13 cellular contexts compared by ENCODE assay signal in the genomic region with DNA sequence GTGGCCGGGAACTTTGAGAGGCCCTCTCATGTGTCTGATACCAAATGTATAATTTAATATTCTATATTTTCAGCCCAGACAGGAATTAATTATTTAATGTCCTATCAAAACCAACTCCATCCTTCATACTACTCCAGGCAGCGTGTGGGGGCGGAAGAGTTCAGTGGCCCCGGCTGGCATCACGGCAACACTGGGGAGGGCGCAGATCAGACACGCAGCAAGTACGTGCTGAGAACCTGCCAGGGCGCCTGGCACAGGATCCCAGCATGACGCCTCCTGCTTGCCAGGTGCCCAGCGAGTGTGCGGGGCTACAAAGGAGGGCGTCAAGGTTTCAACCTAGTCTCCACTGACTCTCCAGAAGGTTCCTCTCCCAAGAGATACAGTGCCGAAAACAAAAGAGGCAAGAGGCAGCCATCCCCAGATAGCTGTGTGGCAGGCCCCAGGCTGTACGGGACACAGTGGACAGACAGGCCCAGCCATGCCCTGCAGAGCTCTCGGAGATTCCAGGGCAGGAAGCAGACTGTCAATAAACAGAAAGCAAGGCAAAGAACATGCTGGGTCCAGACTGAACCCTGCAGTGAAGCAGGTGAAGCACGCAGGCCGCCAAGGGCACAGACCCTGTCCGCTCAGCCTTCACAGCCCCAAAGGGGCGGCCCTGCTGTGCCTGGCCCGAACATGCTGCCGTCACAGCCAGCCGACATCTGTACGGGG.
DNase-seq lines count a peak whose midpoint lies in the region; ATAC-seq and TF ChIP-seq lines count a peak whose summit lies in the region.
"Had no signal": no experiment of that assay in that cellular context is flagged by ENCODE, and none has a peak within 500 bp of the region (broad histone marks: within the 10 kb centered on the region; RNA-seq: fewer than 3 reads in every experiment).

No MANE protein-coding gene starts in this region.

- no peak overlapping the region for H3K27ac Mint-ChIP-seq in T-helper 17 cell
- no peak overlapping the region for H3K27ac Mint-ChIP-seq in effector memory CD8-positive, alpha-beta T cell
- H3K27ac Mint-ChIP-seq: activated naive CD8-positive, alpha-beta T cell treated with anti-CD3 and anti-CD28 coated beads, Interleukin-2, amount 50 U/mL, for 24 hours had no signal

- H3K79me1 ChIP-seq in trophoblast cell (ENCODE audit: low read length) = peaks cover 80% of the 10 kb centered on the region

- H2BK5ac ChIP-seq in trophoblast cell (ENCODE audit: low read depth, low read length, poor library complexity) = peak overlapping the region; percentile 99

- peaks cover 74% of the 10 kb centered on the region for H3K79me2 ChIP-seq in trophoblast cell (ENCODE audit: control insufficient read depth, insufficient read depth, low read length, poor library complexity)

- peak overlapping the region; percentile 98 for H2BK12ac ChIP-seq in trophoblast cell (ENCODE audit: low read length)

- peak overlapping the region; percentile 100 for H4K91ac ChIP-seq in trophoblast cell (ENCODE audit: low read depth, low read length)

- no peaks in the 10 kb centered on the region for H3K4me1 ChIP-seq in HEK293 (ENCODE audit: control insufficient read depth, insufficient read depth, low read length)
- H3K4me1 ChIP-seq in trophoblast cell (ENCODE audit: control insufficient read depth in 1 of 2, insufficient read depth in 2 of 2, low read length in 2 of 2) = peaks cover 78 to 82% of the 10 kb centered on the region in 2 experiments

- no peaks in the 10 kb centered on the region for H3K27me3 ChIP-seq in trophoblast cell (ENCODE audit: insufficient read depth, low read length)

- no peak overlapping the region for H3K4me3 ChIP-seq in HEK293 (ENCODE audit: low read depth, low read length)
- H3K4me3 ChIP-seq in epithelial cell of esophagus (ENCODE audit: low read length) = no peak overlapping the region
- no peak overlapping the region for H3K4me3 ChIP-seq in trophoblast cell (ENCODE audit: low read depth, low read length)
- H3K4me3 ChIP-seq: GM12878 had no signal

- no peak for ATAC-seq in T-helper 17 cell
- ATAC-seq in effector memory CD8-positive, alpha-beta T cell (replicated peaks) = no peak
- ATAC-seq: activated naive CD8-positive, alpha-beta T cell treated with anti-CD3 and anti-CD28 coated beads, Interleukin-2, amount 50 U/mL, for 24 hours; GM12878 had no signal

- peak overlapping the region; percentile 97 for H4K8ac ChIP-seq in trophoblast cell (ENCODE audit: low read depth, low read length)

- peak overlapping the region; percentile 97 for H3K4ac ChIP-seq in trophoblast cell (ENCODE audit: low read depth, low read length)

- H3K4me1 Mint-ChIP-seq in T-helper 17 cell = peaks cover 3% of the 10 kb centered on the region
- peaks cover 0 to 5% of the 10 kb centered on the region in 2 donors for H3K4me1 Mint-ChIP-seq in effector memory CD8-positive, alpha-beta T cell (ENCODE audit: low read depth in 2 of 2)
- H3K4me1 Mint-ChIP-seq: activated naive CD8-positive, alpha-beta T cell treated with anti-CD3 and anti-CD28 coated beads, Interleukin-2, amount 50 U/mL, for 24 hours had no signal

- no peak overlapping the region for H3K4me3 Mint-ChIP-seq in T-helper 17 cell
- no peak overlapping the region for H3K4me3 Mint-ChIP-seq in effector memory CD8-positive, alpha-beta T cell
- H3K4me3 Mint-ChIP-seq: activated naive CD8-positive, alpha-beta T cell treated with anti-CD3 and anti-CD28 coated beads, Interleukin-2, amount 50 U/mL, for 24 hours; HFFc6; naive B cell had no signal

- peak overlapping the region; percentile 100 for H3K14ac ChIP-seq in trophoblast cell (ENCODE audit: low read length)

- peak overlapping the region; percentile 3 for H3K9ac ChIP-seq in trophoblast cell (ENCODE audit: low read length)

- peak overlapping the region; percentile 5 for H3K4me2 ChIP-seq in trophoblast cell (ENCODE audit: low read length)

- DNase-seq in NCI-H345 treated with DMSO at 0.1 percent for 48 hours (lab: John Stamatoyannopoulos, UW; ENCODE audit: unreplicated experiment) = peak; percentile 90
- DNase-seq in epithelial cell of esophagus (ENCODE audit: low read depth) = peak; percentile 85
- peak; percentile 69 to 74 for DNase-seq in trophoblast cell
- DNase-seq in T-helper 17 cell = no peak
- no peak for DNase-seq in effector memory CD8-positive, alpha-beta T cell
- no peak for DNase-seq in SW480 (ENCODE audit: low spot score)
- no peak for DNase-seq in activated CD4-positive, alpha-beta T cell treated with anti-CD3 and anti-CD28 coated beads for 4 hours
- DNase-seq: activated naive CD8-positive, alpha-beta T cell treated with anti-CD3 and anti-CD28 coated beads, Interleukin-2, amount 50 U/mL, for 24 hours; HFFc6; naive B cell; stimulated activated CD4-positive, alpha-beta T cell treated with anti-CD3 and anti-CD28 coated beads, Interleukin-15, amount 100 ng/mL, for 24 hours had no signal

- no peak for TF ChIP-seq CTCF in HEK293 (tag by site-specific recombination; IDR thresholded peaks at IDR 0.05)
- no peak for TF ChIP-seq CTCF in epithelial cell of esophagus (IDR thresholded peaks at IDR 0.05; ENCODE audit: insufficient read depth, low read depth, low read length, missing control alignments)

- H3K27me3 Mint-ChIP-seq in T-helper 17 cell = no peaks in the 10 kb centered on the region
- H3K27me3 Mint-ChIP-seq in effector memory CD8-positive, alpha-beta T cell = no peaks in the 10 kb centered on the region
- H3K27me3 Mint-ChIP-seq: activated naive CD8-positive, alpha-beta T cell treated with anti-CD3 and anti-CD28 coated beads, Interleukin-2, amount 50 U/mL, for 24 hours; naive B cell had no signal

- CTCF ChIA-PET in HEK293 (lab: Yijun Ruan, JAX) = interaction anchor here (0.6 kb wide), 1 partner anchor 44 kb away, joined by 3 read pairs; no protein-coding TSS in a partner anchor

- H3K9me3 ChIP-seq in HEK293 (ENCODE audit: control insufficient read depth, insufficient read depth, low read depth, low read length) (no peaks in the 10 kb centered on the region), trophoblast cell (ENCODE audit: insufficient read depth, low read depth, low read length) (peaks cover 2% of the 10 kb centered on the region), T-helper 17 cell (ENCODE audit: control insufficient read depth, low read length, poor library complexity, severe bottlenecking) (no peaks in the 10 kb centered on the region)

- peak overlapping the region; percentile 68 for H4K12ac ChIP-seq in trophoblast cell (ENCODE audit: low read depth, low read length)

- no peaks in the 10 kb centered on the region for H3K9me3 Mint-ChIP-seq in effector memory CD8-positive, alpha-beta T cell
- H3K9me3 Mint-ChIP-seq: activated naive CD8-positive, alpha-beta T cell treated with anti-CD3 and anti-CD28 coated beads, Interleukin-2, amount 50 U/mL, for 24 hours; HFFc6; naive B cell had no signal

- peak overlapping the region; percentile 84 for H2AFZ ChIP-seq in trophoblast cell (ENCODE audit: insufficient read depth, low read length, poor library complexity)

- H3K27ac ChIP-seq in HEK293 (ENCODE audit: extremely low read depth, low read depth, low read length) = peak overlapping the region; percentile 64
- H3K27ac ChIP-seq in trophoblast cell (ENCODE audit: low read depth, low read length) = peak overlapping the region; percentile 99

- peak overlapping the region; percentile 100 for H2BK120ac ChIP-seq in trophoblast cell (ENCODE audit: insufficient read depth, low read length, poor library complexity)

- no peak overlapping the region for H3K23ac ChIP-seq in trophoblast cell (ENCODE audit: low read length)

- peak overlapping the region; percentile 98 for H3K18ac ChIP-seq in trophoblast cell (ENCODE audit: low read length)

- H2AK5ac ChIP-seq in trophoblast cell (ENCODE audit: low read length) = peak overlapping the region; percentile 99

- H3K36me3 ChIP-seq in HEK293 (ENCODE audit: control insufficient read depth in 2 of 2, insufficient read depth in 1 of 2, low read length in 2 of 2) (no peaks in the 10 kb centered on the region), trophoblast cell (ENCODE audit: control insufficient read depth in 1 of 2, insufficient read depth in 2 of 2, low read length in 2 of 2) (peaks cover 7 to 10% of the 10 kb centered on the region in 2 experiments)

- H3K36me3 Mint-ChIP-seq in T-helper 17 cell (ENCODE audit: low read depth) = no peaks in the 10 kb centered on the region
- H3K36me3 Mint-ChIP-seq in effector memory CD8-positive, alpha-beta T cell (ENCODE audit: insufficient read depth) = no peaks in the 10 kb centered on the region
- H3K36me3 Mint-ChIP-seq: naive B cell had no signal

- WGBS in trophoblast cell (ENCODE audit: extremely low coverage, insufficient coverage, insufficient read length) = no CpG with 5 or more reads among the region's 24 CpGs

- POLR2A ChIA-PET in HEK293 (lab: Yijun Ruan, JAX) = no interaction called here

TF ChIP-seq in HEK293, 187 proteins besides CTCF, POLR2A, EP300 and RAD21:
- TF ChIP-seq, protein P1, sequence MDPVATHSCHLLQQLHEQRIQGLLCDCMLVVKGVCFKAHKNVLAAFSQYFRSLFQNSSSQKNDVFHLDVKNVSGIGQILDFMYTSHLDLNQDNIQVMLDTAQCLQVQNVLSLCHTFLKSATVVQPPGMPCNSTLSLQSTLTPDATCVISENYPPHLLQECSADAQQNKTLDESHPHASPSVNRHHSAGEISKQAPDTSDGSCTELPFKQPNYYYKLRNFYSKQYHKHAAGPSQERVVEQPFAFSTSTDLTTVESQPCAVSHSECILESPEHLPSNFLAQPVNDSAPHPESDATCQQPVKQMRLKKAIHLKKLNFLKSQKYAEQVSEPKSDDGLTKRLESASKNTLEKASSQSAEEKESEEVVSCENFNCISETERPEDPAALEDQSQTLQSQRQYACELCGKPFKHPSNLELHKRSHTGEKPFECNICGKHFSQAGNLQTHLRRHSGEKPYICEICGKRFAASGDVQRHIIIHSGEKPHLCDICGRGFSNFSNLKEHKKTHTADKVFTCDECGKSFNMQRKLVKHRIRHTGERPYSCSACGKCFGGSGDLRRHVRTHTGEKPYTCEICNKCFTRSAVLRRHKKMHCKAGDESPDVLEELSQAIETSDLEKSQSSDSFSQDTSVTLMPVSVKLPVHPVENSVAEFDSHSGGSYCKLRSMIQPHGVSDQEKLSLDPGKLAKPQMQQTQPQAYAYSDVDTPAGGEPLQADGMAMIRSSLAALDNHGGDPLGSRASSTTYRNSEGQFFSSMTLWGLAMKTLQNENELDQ (tag by site-specific recombination; IDR thresholded peaks at IDR 0.05; ENCODE audit: low read depth) = no peak
- TF ChIP-seq ZIC2 (tag by site-specific recombination; IDR thresholded peaks at IDR 0.05) (peak; percentile 81), ZNF211 (tag by site-specific recombination; IDR thresholded peaks at IDR 0.05; ENCODE audit: low read depth) (no peak)

Comparison
In these comparisons a context has a peak if more than half of its experiments do, and no peak if none do; other contexts are left out.
1. DNase-seq: peak in NCI-H345 treated with DMSO at 0.1 percent for 48 hours (single experiment), epithelial cell of esophagus (single experiment) and trophoblast cell (2 of 2); none in T-helper 17 cell (0 of 3), effector memory CD8-positive, alpha-beta T cell (0 of 3), SW480 (single experiment) and activated CD4-positive, alpha-beta T cell treated with anti-CD3 and anti-CD28 coated beads for 4 hours (0 of 2).